Comparison of ENCODE assay signal across 31 cellular contexts in genomic region chr6:38234141-38234540, GRCh38.
DNase-seq lines count a peak whose midpoint lies in the region; ATAC-seq, FAIRE-seq and TF ChIP-seq lines count a peak whose summit lies in the region.
"Had no signal": no experiment of that assay in that cellular context is flagged by ENCODE, and none has a peak within 500 bp of the region (broad histone marks: within the 10 kb centered on the region; RNA-seq: fewer than 3 reads in every experiment).

No MANE protein-coding gene starts in this region.

- H2BK15ac ChIP-seq in H1 (ENCODE audit: low read length) = no peak overlapping the region

- H3K9ac ChIP-seq in HepG2 (ENCODE audit: insufficient read depth, low read depth, low read length) = no peak overlapping the region
- H3K9ac ChIP-seq in Loucy (ENCODE audit: low read depth, low read length, poor library complexity, severe bottlenecking) = no peak overlapping the region
- H3K9ac ChIP-seq in H1 (replicated peaks in 1 of 4; ENCODE audit: extremely low read depth in 1 of 4, low read depth in 3 of 4, low read length in 3 of 4) = no peak overlapping the region
- H3K9ac ChIP-seq: GM23248 had no signal

- no peak overlapping the region for H4K8ac ChIP-seq in H1 (ENCODE audit: extremely low read depth, insufficient read depth, low read length)

- H3K36me3 ChIP-seq in HepG2 (replicated peaks in 1 of 2; ENCODE audit: control insufficient read depth in 1 of 2, insufficient read depth in 2 of 2, low read length in 2 of 2) (no peaks in the 10 kb centered on the region), right lobe of liver (no peaks in the 10 kb centered on the region), Loucy (ENCODE audit: insufficient read depth, low read length) (no peaks in the 10 kb centered on the region), H1 (ENCODE audit: control insufficient read depth in 2 of 4, insufficient read depth in 4 of 4, low read length in 3 of 4) (no peaks in the 10 kb centered on the region)
- H3K36me3 ChIP-seq: adrenal gland, MG63, SJCRH30, stomach, thyroid gland had no signal

- H3K23me2 ChIP-seq in H1 (ENCODE audit: low read depth, low read length) = no peaks in the 10 kb centered on the region

- no peak overlapping the region for H3K27ac Mint-ChIP-seq in immature natural killer cell
- H3K27ac Mint-ChIP-seq: activated naive CD4-positive, alpha-beta T cell treated with anti-CD3 and anti-CD28 coated beads for 36 hours; T-cell had no signal

- no peak overlapping the region for H2BK12ac ChIP-seq in H1 (ENCODE audit: low read depth, low read length)

- ATAC-seq in HepG2 (no peak), right lobe of liver (no peak), HG03460 (IDR thresholded peaks at IDR 0.05; ENCODE audit: unreplicated experiment) (no peak), GM21529 (IDR thresholded peaks at IDR 0.05; ENCODE audit: unreplicated experiment) (no peak)
- ATAC-seq: activated CD4-positive, CD25-positive, alpha-beta regulatory T cell treated with anti-CD3 and anti-CD28 coated beads, Interleukin-2, amount 50 U/mL, for 24 hours; left ventricle myocardium superior; T-cell had no signal

- TF ChIP-seq POLR2A in HepG2 (IDR thresholded peaks at IDR 0.05; ENCODE audit: insufficient read depth in 1 of 2, low read depth in 2 of 2, low read length in 2 of 2) (no peak), right lobe of liver (IDR thresholded peaks at IDR 0.05) (no peak), H1 (IDR thresholded peaks at IDR 0.05; ENCODE audit: control extremely low read depth in 1 of 2, low read depth in 2 of 2, low read length in 2 of 2) (no peak)

- no peak overlapping the region for H3K4ac ChIP-seq in H1 (replicated peaks; ENCODE audit: insufficient read length, low read depth, low read length)

- H2BK5ac ChIP-seq in H1 (ENCODE audit: low read depth, low read length) = no peak overlapping the region

- TF ChIP-seq RAD21 in HepG2 (CRISPR knock-in tag; IDR thresholded peaks at IDR 0.05) (no peak), H1 (IDR thresholded peaks at IDR 0.05 in 1 of 2, conservative IDR thresholded peaks at IDR 0.05 in 1 of 2; ENCODE audit: low read depth in 2 of 2, low read length in 2 of 2) (peak; percentile 74 to 85)

- H3K4me2 ChIP-seq in HepG2 (ENCODE audit: low read depth, low read length) (no peak overlapping the region), Loucy (ENCODE audit: low read depth, low read length, poor library complexity, severe bottlenecking) (no peak overlapping the region), H1 (ENCODE audit: insufficient read depth in 1 of 2, low read depth in 2 of 2, low read length in 2 of 2) (no peak overlapping the region)

- H2AFZ ChIP-seq in HepG2 (ENCODE audit: low read length) (no peak overlapping the region), Loucy (ENCODE audit: low read length) (no peak overlapping the region), H1 (ENCODE audit: low read length) (no peak overlapping the region)
- H2AFZ ChIP-seq: GM23248 had no signal

- H2BK20ac ChIP-seq in H1 (ENCODE audit: low read length) = no peak overlapping the region

- in situ Hi-C loops in HepG2 (cut with HindIII; ENCODE audit: extremely low pct_ligation_motif_present, low pct_unique_long_range_greater_than_20kb) = no loop called here

- 3% methylated on average over 2 of the region's 2 CpGs for WGBS in HepG2 (ENCODE audit: low lambda C conversion rate)
- 74% methylated on average over 2 of the region's 2 CpGs for WGBS in right lobe of liver (ENCODE audit: insufficient coverage, low coverage, low lambda C conversion rate, missing lambda C conversion rate)
- 65% methylated on average over 2 of the region's 2 CpGs; no CpG with 5 or more reads in 1 of the 2 experiments for WGBS in H1 (ENCODE audit: extremely low coverage in 1 of 2, insufficient coverage in 1 of 2, insufficient read length in 1 of 2, insufficient replicate concordance in 2 of 2, low coverage in 1 of 2, low lambda C conversion rate in 2 of 2, missing lambda C conversion rate in 1 of 2), 2 experiments

- TF ChIP-seq EP300 in HepG2 (IDR thresholded peaks at IDR 0.05; ENCODE audit: low read depth in 2 of 2, low read length in 2 of 2) (no peak), HepG2 (CRISPR knock-in tag; IDR thresholded peaks at IDR 0.05; ENCODE audit: borderline replicate concordance) (no peak), H1 (IDR thresholded peaks at IDR 0.05; ENCODE audit: borderline replicate concordance in 1 of 2, low read depth in 2 of 2, low read length in 2 of 2) (no peak)

- H3K9me2 ChIP-seq in Loucy (replicated peaks; ENCODE audit: low read depth, low read length) = no peaks in the 10 kb centered on the region

- H2AK5ac ChIP-seq in H1 (ENCODE audit: low read depth, low read length) = no peak overlapping the region

- H4K5ac ChIP-seq in H1 (ENCODE audit: insufficient read length, low read depth, low read length) = no peak overlapping the region

- peaks cover 0 to 2% (median 1%) of the 10 kb centered on the region in 3 donors for H3K27me3 Mint-ChIP-seq in immature natural killer cell (ENCODE audit: low read depth in 3 of 3)
- H3K27me3 Mint-ChIP-seq: brain, T-cell had no signal

- H3K4me1 Mint-ChIP-seq in immature natural killer cell = peaks cover 3 to 11% of the 10 kb centered on the region in 2 donors

- POLR2A ChIA-PET in HepG2 (lab: Yijun Ruan, JAX) = no interaction called here
- POLR2A ChIA-PET in H1 (lab: Charles Lee; ENCODE audit: partially characterized antibody) = no interaction called here

- BruUV-seq in HepG2 (replicated peaks; lab: Mats Ljungman, UMichigan) = no TSS peak

- H3K79me2 ChIP-seq in HepG2 (ENCODE audit: insufficient read depth, low read length) = no peaks in the 10 kb centered on the region
- H3K79me2 ChIP-seq in Loucy (ENCODE audit: insufficient read depth, low read length) = no peaks in the 10 kb centered on the region
- H3K79me2 ChIP-seq in H1 (ENCODE audit: control insufficient read depth in 1 of 2, insufficient read depth in 2 of 2, low read length in 2 of 2) = no peaks in the 10 kb centered on the region

- no peak overlapping the region for H3K18ac ChIP-seq in H1 (ENCODE audit: extremely low read depth, low read length)

- H3K56ac ChIP-seq in H1 (replicated peaks; ENCODE audit: insufficient read length, low read depth, low read length) = no peak overlapping the region

- H3K23ac ChIP-seq in H1 (ENCODE audit: insufficient read length) = no peak overlapping the region

- peaks cover 0 to 8% (median 0%) of the 10 kb centered on the region in 3 donors for H3K36me3 Mint-ChIP-seq in immature natural killer cell

- intact Hi-C loops in HepG2 (cut with micrococcal nuclease; ENCODE audit: unreplicated experiment) = no loop called here
- intact Hi-C loops in right lobe of liver (cut with DNase I) = no loop called here

- no peaks in the 10 kb centered on the region for H3K9me3 ChIP-seq in HepG2 (ENCODE audit: low read length)
- no peaks in the 10 kb centered on the region for H3K9me3 ChIP-seq in right lobe of liver
- no peaks in the 10 kb centered on the region for H3K9me3 ChIP-seq in Loucy (ENCODE audit: insufficient read depth, low read depth, low read length)
- H3K9me3 ChIP-seq in H1 (ENCODE audit: insufficient read depth in 2 of 2, low read depth in 1 of 2, low read length in 1 of 2) = no peaks in the 10 kb centered on the region
- H3K9me3 ChIP-seq: adrenal gland, MG63, SJCRH30, stomach, thyroid gland had no signal

- no peaks in the 10 kb centered on the region for H3F3A ChIP-seq in Loucy (ENCODE audit: low read depth)

- no peak overlapping the region for H3K4me3 Mint-ChIP-seq in immature natural killer cell
- H3K4me3 Mint-ChIP-seq: activated naive CD4-positive, alpha-beta T cell treated with anti-CD3 and anti-CD28 coated beads for 36 hours; brain; T-cell had no signal

- H3K4me3 ChIP-seq in HepG2 (replicated peaks in 1 of 3; ENCODE audit: insufficient read depth in 1 of 3, low read depth in 2 of 3, low read length in 3 of 3) (no peak overlapping the region), right lobe of liver (no peak overlapping the region), Loucy (ENCODE audit: low read length, poor library complexity, severe bottlenecking) (no peak overlapping the region), H1 (ENCODE audit: extremely low read depth in 1 of 4, insufficient read depth in 2 of 4, low read depth in 3 of 4, low read length in 4 of 4) (no peak overlapping the region)
- H3K4me3 ChIP-seq: adrenal gland, dorsolateral prefrontal cortex, GM23248, MG63, SJCRH30, skin epidermis, stomach, thyroid gland had no signal

- H3K4me1 ChIP-seq in HepG2 (ENCODE audit: insufficient read depth, low read length) (no peaks in the 10 kb centered on the region), right lobe of liver (no peaks in the 10 kb centered on the region), Loucy (ENCODE audit: insufficient read depth, low read length, poor library complexity, severe bottlenecking) (peaks cover 14% of the 10 kb centered on the region), H1 (replicated peaks in 1 of 4; ENCODE audit: control insufficient read depth in 3 of 4, insufficient read depth in 4 of 4, low read length in 3 of 4) (peaks cover 0 to 15% (median 9%) of the 10 kb centered on the region in 4 experiments; a peak in 5 of 7 replicates)
- H3K4me1 ChIP-seq: thyroid gland had no signal

- H3K27ac ChIP-seq in HepG2 (ENCODE audit: extremely low read length, insufficient read depth, low read length) (no peak overlapping the region), right lobe of liver (no peak overlapping the region), H1 (ENCODE audit: low read depth, low read length) (no peak overlapping the region)
- H3K27ac ChIP-seq: adrenal gland, dorsolateral prefrontal cortex, GM23248, SJCRH30, skin epidermis, stomach, thyroid gland had no signal

- H4K20me1 ChIP-seq in HepG2 (ENCODE audit: insufficient read depth, low read length) (no peaks in the 10 kb centered on the region; the same call in 1 of the 2 replicates), Loucy (ENCODE audit: insufficient read depth, low read length, poor library complexity, severe bottlenecking) (no peaks in the 10 kb centered on the region), H1 (replicated peaks in 1 of 2; ENCODE audit: control insufficient read depth in 1 of 2, insufficient read depth in 2 of 2, low read length in 2 of 2) (no peaks in the 10 kb centered on the region)

- DNase-seq in HepG2 (ENCODE audit: low spot score) = no peak
- no peak for DNase-seq in right lobe of liver
- no peak for DNase-seq in H1 (ENCODE audit: low read depth in 1 of 2, low spot score in 2 of 2)
- DNase-seq in KG1 (lab: John Stamatoyannopoulos, UW) = no peak
- DNase-seq in immature natural killer cell = no peak
- DNase-seq: activated CD4-positive, alpha-beta T cell treated with anti-CD3 and anti-CD28 coated beads, Interleukin-2, amount 50 U/mL, for 48 hours; activated naive CD4-positive, alpha-beta T cell treated with anti-CD3 and anti-CD28 coated beads for 36 hours; cerebellar nuclear complex; DMS53; dorsolateral prefrontal cortex; GM23248; islet precursor cell; left ventricle myocardium superior; MG63; NCI-H2171 treated with DMSO at 0.1 percent for 48 hours; NCI-H510A treated with DMSO at 0.1 percent for 48 hours; occipital lobe; SJCRH30; stimulated activated CD8-positive, alpha-beta memory T cell treated with anti-CD3 and anti-CD28 coated beads, Interleukin-4, amount 100 ng/mL, for 48 hours; stomach; T-cell; thyroid gland had no signal

- no peaks in the 10 kb centered on the region for H3K9me3 Mint-ChIP-seq in immature natural killer cell
- H3K9me3 Mint-ChIP-seq: activated naive CD4-positive, alpha-beta T cell treated with anti-CD3 and anti-CD28 coated beads for 36 hours; brain had no signal

- no peaks in the 10 kb centered on the region for H3K79me1 ChIP-seq in H1 (ENCODE audit: low read depth, low read length)

- no peaks in the 10 kb centered on the region for H3K27me3 ChIP-seq in HepG2 (ENCODE audit: control insufficient read depth in 1 of 2, insufficient read depth in 2 of 2, low read length in 2 of 2)
- H3K27me3 ChIP-seq in right lobe of liver = no peaks in the 10 kb centered on the region
- no peaks in the 10 kb centered on the region for H3K27me3 ChIP-seq in Loucy (ENCODE audit: insufficient read depth, low read length, poor library complexity, severe bottlenecking)
- H3K27me3 ChIP-seq in H1 (replicated peaks in 1 of 4; ENCODE audit: control insufficient read depth in 3 of 4, extremely low read depth in 1 of 4, insufficient read depth in 3 of 4, low read length in 3 of 4) = no peaks in the 10 kb centered on the region
- H3K27me3 ChIP-seq: adrenal gland, dorsolateral prefrontal cortex, MG63, SJCRH30, stomach, thyroid gland had no signal

- H2BK120ac ChIP-seq in H1 (replicated peaks; ENCODE audit: low read depth, low read length) = no peak overlapping the region

- no peak overlapping the region for H3K14ac ChIP-seq in H1 (ENCODE audit: insufficient read length)

- CTCF ChIA-PET in HepG2 (lab: Yijun Ruan, JAX; ENCODE audit: low intra/inter-chr PET ratio, low total read pairs) (no interaction called here), H1 (lab: Charles Lee; ENCODE audit: partially characterized antibody) (interaction anchor here (0.9 to 1.0 kb wide), 2 partner anchors 157 to 222 kb away, joined by 3 to 4 read pairs; no protein-coding TSS in a partner anchor)

- no peak for FAIRE-seq in HepG2 (lab: Jason Lieb, UNC)
- no peak for FAIRE-seq in H1 (lab: Jason Lieb, UNC)
- FAIRE-seq: G401.6, RCC 7860 had no signal

- TF ChIP-seq CTCF in HepG2 (CRISPR knock-in tag; IDR thresholded peaks at IDR 0.05) (peak; percentile 16; the same call in 1 of the 2 replicates), right lobe of liver (IDR thresholded peaks at IDR 0.05) (no peak), Loucy (conservative IDR thresholded peaks at IDR 0.05; ENCODE audit: low read length) (peak; percentile 54), H1 (IDR thresholded peaks at IDR 0.05; ENCODE audit: control extremely low read depth in 1 of 3, insufficient read depth in 1 of 3, low read depth in 1 of 3, low read length in 3 of 3) (peak in 2 of 3 experiments; percentile 42 to 45; a peak in 3 of 4 replicates)

- H4K91ac ChIP-seq in H1 (replicated peaks; ENCODE audit: insufficient read length, low read length) = no peak overlapping the region

Comparison
In these comparisons a context has a peak if more than half of its experiments do, and no peak if none do; other contexts are left out.
1. CTCF ChIP-seq: peak in HepG2 (single experiment), Loucy (single experiment) and H1 (2 of 3); none in right lobe of liver (0 of 4).
2. Of the 41 proteins assayed by ChIP-seq in both HepG2 and H1: peak only in HepG2: none; only in H1: RAD21; in both: CTCF; in neither: 39.